In the genomic region with DNA sequence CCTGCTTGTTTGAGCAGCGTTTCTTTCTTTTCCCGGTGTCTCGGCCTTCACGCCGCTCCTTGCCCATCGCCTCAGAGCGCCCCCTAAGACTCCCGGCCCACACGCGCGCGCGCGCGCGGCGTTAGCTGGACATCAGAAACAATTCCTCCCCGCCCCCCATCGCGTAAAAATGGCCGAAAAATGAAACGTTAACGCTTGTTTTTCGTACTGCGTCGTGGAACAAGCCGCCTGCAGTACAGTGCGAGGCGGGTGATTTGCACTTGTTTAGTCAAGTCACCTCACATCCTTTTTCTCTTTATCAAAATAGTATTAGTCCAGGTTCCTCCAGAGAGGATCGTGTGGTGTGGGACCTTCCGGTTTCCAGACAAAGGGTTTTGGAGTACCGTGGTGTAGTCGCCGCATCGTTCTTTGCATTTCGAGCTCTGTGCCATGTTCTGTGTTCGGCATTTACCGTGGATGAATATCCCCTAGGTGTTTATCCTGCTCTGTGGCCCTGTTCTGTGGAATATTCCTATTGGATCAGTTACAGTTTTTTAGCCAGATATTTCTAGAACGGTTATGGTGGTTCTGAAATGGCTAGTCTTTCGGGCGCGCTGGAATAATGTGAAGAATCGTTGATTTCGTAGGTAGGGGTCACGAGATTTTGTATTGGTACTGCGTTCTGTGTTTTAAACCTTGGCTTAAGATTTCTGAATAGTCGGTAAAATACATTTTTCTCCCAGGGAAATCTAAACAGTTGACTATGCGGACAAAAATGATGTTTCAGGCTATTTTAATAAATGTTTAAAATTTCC, we compare ENCODE assay signal across 1 cellular context.
TF ChIP-seq lines count a peak whose summit lies in the region.

No MANE protein-coding gene starts in this region.

TF ChIP-seq in HepG2, 621 proteins besides CTCF, POLR2A, EP300 and RAD21 (continued from another document and continues in another):
- TF ChIP-seq GATAD1 (CRISPR knock-in tag; IDR thresholded peaks at IDR 0.05) (no peak), ZC3H4 (CRISPR knock-in tag; IDR thresholded peaks at IDR 0.05; ENCODE audit: borderline replicate concordance) (no peak), RFXAP (CRISPR knock-in tag; IDR thresholded peaks at IDR 0.05; ENCODE audit: borderline replicate concordance) (no peak), ELF3 (CRISPR knock-in tag; IDR thresholded peaks at IDR 0.05) (no peak; the same call in none of the 2 replicates), NR2F2 (IDR thresholded peaks at IDR 0.05; ENCODE audit: borderline replicate concordance, low read depth) (no peak), GATA4 (IDR thresholded peaks at IDR 0.05; ENCODE audit: borderline replicate concordance, low read depth) (no peak), FOXO1 (CRISPR knock-in tag; IDR thresholded peaks at IDR 0.05) (no peak), ZIK1 (CRISPR knock-in tag; IDR thresholded peaks at IDR 0.05; ENCODE audit: borderline replicate concordance, low read depth) (no peak), SMARCE1 (IDR thresholded peaks at IDR 0.05; ENCODE audit: borderline replicate concordance) (no peak), TOPORS (CRISPR knock-in tag; IDR thresholded peaks at IDR 0.05) (no peak), ZNF20 (CRISPR knock-in tag; IDR thresholded peaks at IDR 0.05) (no peak), ZNF274 (CRISPR knock-in tag; IDR thresholded peaks at IDR 0.05) (no peak), ATAD3A (CRISPR knock-in tag; IDR thresholded peaks at IDR 0.05) (no peak), ZBTB1 (CRISPR knock-in tag; IDR thresholded peaks at IDR 0.05; ENCODE audit: borderline replicate concordance) (no peak), ATF7-NPFF (CRISPR knock-in tag; IDR thresholded peaks at IDR 0.05; ENCODE audit: low read depth) (0 out of 2 replicates have a peak, but pooled peaks have one; percentile 10), SMAD9 (CRISPR knock-in tag; IDR thresholded peaks at IDR 0.05) (no peak), TSC22D2 (CRISPR knock-in tag; IDR thresholded peaks at IDR 0.05; ENCODE audit: borderline replicate concordance) (no peak)
- TF ChIP-seq, protein P1, sequence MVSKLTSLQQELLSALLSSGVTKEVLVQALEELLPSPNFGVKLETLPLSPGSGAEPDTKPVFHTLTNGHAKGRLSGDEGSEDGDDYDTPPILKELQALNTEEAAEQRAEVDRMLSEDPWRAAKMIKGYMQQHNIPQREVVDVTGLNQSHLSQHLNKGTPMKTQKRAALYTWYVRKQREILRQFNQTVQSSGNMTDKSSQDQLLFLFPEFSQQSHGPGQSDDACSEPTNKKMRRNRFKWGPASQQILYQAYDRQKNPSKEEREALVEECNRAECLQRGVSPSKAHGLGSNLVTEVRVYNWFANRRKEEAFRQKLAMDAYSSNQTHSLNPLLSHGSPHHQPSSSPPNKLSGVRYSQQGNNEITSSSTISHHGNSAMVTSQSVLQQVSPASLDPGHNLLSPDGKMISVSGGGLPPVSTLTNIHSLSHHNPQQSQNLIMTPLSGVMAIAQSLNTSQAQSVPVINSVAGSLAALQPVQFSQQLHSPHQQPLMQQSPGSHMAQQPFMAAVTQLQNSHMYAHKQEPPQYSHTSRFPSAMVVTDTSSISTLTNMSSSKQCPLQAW (CRISPR knock-in tag; IDR thresholded peaks at IDR 0.05): no peak
- TF ChIP-seq, protein P2, sequence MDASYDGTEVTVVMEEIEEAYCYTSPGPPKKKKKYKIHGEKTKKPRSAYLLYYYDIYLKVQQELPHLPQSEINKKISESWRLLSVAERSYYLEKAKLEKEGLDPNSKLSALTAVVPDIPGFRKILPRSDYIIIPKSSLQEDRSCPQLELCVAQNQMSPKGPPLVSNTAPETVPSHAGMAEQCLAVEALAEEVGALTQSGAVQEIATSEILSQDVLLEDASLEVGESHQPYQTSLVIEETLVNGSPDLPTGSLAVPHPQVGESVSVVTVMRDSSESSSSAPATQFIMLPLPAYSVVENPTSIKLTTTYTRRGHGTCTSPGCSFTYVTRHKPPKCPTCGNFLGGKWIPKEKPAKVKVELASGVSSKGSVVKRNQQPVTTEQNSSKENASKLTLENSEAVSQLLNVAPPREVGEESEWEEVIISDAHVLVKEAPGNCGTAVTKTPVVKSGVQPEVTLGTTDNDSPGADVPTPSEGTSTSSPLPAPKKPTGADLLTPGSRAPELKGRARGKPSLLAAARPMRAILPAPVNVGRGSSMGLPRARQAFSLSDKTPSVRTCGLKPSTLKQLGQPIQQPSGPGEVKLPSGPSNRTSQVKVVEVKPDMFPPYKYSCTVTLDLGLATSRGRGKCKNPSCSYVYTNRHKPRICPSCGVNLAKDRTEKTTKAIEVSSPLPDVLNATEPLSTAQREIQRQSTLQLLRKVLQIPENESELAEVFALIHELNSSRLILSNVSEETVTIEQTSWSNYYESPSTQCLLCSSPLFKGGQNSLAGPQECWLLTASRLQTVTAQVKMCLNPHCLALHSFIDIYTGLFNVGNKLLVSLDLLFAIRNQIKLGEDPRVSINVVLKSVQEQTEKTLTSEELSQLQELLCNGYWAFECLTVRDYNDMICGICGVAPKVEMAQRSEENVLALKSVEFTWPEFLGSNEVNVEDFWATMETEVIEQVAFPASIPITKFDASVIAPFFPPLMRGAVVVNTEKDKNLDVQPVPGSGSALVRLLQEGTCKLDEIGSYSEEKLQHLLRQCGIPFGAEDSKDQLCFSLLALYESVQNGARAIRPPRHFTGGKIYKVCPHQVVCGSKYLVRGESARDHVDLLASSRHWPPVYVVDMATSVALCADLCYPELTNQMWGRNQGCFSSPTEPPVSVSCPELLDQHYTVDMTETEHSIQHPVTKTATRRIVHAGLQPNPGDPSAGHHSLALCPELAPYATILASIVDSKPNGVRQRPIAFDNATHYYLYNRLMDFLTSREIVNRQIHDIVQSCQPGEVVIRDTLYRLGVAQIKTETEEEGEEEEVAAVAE (CRISPR knock-in tag; IDR thresholded peaks at IDR 0.05; ENCODE audit: borderline replicate concordance): no peak
- TF ChIP-seq, protein P3, sequence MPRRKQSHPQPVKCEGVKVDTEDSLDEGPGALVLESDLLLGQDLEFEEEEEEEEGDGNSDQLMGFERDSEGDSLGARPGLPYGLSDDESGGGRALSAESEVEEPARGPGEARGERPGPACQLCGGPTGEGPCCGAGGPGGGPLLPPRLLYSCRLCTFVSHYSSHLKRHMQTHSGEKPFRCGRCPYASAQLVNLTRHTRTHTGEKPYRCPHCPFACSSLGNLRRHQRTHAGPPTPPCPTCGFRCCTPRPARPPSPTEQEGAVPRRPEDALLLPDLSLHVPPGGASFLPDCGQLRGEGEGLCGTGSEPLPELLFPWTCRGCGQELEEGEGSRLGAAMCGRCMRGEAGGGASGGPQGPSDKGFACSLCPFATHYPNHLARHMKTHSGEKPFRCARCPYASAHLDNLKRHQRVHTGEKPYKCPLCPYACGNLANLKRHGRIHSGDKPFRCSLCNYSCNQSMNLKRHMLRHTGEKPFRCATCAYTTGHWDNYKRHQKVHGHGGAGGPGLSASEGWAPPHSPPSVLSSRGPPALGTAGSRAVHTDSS (CRISPR knock-in tag; conservative IDR thresholded peaks at IDR 0.05): no peak
- TF ChIP-seq, protein P4, sequence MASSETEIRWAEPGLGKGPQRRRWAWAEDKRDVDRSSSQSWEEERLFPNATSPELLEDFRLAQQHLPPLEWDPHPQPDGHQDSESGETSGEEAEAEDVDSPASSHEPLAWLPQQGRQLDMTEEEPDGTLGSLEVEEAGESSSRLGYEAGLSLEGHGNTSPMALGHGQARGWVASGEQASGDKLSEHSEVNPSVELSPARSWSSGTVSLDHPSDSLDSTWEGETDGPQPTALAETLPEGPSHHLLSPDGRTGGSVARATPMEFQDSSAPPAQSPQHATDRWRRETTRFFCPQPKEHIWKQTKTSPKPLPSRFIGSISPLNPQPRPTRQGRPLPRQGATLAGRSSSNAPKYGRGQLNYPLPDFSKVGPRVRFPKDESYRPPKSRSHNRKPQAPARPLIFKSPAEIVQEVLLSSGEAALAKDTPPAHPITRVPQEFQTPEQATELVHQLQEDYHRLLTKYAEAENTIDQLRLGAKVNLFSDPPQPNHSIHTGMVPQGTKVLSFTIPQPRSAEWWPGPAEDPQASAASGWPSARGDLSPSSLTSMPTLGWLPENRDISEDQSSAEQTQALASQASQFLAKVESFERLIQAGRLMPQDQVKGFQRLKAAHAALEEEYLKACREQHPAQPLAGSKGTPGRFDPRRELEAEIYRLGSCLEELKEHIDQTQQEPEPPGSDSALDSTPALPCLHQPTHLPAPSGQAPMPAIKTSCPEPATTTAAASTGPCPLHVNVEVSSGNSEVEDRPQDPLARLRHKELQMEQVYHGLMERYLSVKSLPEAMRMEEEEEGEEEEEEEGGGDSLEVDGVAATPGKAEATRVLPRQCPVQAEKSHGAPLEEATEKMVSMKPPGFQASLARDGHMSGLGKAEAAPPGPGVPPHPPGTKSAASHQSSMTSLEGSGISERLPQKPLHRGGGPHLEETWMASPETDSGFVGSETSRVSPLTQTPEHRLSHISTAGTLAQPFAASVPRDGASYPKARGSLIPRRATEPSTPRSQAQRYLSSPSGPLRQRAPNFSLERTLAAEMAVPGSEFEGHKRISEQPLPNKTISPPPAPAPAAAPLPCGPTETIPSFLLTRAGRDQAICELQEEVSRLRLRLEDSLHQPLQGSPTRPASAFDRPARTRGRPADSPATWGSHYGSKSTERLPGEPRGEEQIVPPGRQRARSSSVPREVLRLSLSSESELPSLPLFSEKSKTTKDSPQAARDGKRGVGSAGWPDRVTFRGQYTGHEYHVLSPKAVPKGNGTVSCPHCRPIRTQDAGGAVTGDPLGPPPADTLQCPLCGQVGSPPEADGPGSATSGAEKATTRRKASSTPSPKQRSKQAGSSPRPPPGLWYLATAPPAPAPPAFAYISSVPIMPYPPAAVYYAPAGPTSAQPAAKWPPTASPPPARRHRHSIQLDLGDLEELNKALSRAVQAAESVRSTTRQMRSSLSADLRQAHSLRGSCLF (CRISPR knock-in tag; IDR thresholded peaks at IDR 0.05; ENCODE audit: borderline replicate concordance): no peak
- TF ChIP-seq, protein P5, sequence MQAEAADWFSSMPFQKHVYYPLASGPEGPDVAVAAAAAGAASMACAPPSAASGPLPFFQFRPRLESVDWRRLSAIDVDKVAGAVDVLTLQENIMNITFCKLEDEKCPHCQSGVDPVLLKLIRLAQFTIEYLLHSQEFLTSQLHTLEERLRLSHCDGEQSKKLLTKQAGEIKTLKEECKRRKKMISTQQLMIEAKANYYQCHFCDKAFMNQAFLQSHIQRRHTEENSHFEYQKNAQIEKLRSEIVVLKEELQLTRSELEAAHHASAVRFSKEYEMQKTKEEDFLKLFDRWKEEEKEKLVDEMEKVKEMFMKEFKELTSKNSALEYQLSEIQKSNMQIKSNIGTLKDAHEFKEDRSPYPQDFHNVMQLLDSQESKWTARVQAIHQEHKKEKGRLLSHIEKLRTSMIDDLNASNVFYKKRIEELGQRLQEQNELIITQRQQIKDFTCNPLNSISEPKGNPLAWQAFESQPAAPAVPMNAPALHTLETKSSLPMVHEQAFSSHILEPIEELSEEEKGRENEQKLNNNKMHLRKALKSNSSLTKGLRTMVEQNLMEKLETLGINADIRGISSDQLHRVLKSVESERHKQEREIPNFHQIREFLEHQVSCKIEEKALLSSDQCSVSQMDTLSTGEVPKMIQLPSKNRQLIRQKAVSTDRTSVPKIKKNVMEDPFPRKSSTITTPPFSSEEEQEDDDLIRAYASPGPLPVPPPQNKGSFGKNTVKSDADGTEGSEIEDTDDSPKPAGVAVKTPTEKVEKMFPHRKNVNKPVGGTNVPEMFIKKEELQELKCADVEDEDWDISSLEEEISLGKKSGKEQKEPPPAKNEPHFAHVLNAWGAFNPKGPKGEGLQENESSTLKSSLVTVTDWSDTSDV (CRISPR knock-in tag; IDR thresholded peaks at IDR 0.05): no peak
- TF ChIP-seq, protein P6, sequence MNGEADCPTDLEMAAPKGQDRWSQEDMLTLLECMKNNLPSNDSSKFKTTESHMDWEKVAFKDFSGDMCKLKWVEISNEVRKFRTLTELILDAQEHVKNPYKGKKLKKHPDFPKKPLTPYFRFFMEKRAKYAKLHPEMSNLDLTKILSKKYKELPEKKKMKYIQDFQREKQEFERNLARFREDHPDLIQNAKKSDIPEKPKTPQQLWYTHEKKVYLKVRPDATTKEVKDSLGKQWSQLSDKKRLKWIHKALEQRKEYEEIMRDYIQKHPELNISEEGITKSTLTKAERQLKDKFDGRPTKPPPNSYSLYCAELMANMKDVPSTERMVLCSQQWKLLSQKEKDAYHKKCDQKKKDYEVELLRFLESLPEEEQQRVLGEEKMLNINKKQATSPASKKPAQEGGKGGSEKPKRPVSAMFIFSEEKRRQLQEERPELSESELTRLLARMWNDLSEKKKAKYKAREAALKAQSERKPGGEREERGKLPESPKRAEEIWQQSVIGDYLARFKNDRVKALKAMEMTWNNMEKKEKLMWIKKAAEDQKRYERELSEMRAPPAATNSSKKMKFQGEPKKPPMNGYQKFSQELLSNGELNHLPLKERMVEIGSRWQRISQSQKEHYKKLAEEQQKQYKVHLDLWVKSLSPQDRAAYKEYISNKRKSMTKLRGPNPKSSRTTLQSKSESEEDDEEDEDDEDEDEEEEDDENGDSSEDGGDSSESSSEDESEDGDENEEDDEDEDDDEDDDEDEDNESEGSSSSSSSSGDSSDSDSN (CRISPR knock-in tag; IDR thresholded peaks at IDR 0.05): peak; percentile 44
- TF ChIP-seq, protein P7, sequence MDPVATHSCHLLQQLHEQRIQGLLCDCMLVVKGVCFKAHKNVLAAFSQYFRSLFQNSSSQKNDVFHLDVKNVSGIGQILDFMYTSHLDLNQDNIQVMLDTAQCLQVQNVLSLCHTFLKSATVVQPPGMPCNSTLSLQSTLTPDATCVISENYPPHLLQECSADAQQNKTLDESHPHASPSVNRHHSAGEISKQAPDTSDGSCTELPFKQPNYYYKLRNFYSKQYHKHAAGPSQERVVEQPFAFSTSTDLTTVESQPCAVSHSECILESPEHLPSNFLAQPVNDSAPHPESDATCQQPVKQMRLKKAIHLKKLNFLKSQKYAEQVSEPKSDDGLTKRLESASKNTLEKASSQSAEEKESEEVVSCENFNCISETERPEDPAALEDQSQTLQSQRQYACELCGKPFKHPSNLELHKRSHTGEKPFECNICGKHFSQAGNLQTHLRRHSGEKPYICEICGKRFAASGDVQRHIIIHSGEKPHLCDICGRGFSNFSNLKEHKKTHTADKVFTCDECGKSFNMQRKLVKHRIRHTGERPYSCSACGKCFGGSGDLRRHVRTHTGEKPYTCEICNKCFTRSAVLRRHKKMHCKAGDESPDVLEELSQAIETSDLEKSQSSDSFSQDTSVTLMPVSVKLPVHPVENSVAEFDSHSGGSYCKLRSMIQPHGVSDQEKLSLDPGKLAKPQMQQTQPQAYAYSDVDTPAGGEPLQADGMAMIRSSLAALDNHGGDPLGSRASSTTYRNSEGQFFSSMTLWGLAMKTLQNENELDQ (CRISPR knock-in tag; IDR thresholded peaks at IDR 0.05; ENCODE audit: borderline replicate concordance): no peak
- TF ChIP-seq, protein P8, sequence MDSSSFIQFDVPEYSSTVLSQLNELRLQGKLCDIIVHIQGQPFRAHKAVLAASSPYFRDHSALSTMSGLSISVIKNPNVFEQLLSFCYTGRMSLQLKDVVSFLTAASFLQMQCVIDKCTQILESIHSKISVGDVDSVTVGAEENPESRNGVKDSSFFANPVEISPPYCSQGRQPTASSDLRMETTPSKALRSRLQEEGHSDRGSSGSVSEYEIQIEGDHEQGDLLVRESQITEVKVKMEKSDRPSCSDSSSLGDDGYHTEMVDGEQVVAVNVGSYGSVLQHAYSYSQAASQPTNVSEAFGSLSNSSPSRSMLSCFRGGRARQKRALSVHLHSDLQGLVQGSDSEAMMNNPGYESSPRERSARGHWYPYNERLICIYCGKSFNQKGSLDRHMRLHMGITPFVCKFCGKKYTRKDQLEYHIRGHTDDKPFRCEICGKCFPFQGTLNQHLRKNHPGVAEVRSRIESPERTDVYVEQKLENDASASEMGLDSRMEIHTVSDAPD (CRISPR knock-in tag; IDR thresholded peaks at IDR 0.05): no peak; the same call in 1 of the 2 replicates
- TF ChIP-seq, protein P9, sequence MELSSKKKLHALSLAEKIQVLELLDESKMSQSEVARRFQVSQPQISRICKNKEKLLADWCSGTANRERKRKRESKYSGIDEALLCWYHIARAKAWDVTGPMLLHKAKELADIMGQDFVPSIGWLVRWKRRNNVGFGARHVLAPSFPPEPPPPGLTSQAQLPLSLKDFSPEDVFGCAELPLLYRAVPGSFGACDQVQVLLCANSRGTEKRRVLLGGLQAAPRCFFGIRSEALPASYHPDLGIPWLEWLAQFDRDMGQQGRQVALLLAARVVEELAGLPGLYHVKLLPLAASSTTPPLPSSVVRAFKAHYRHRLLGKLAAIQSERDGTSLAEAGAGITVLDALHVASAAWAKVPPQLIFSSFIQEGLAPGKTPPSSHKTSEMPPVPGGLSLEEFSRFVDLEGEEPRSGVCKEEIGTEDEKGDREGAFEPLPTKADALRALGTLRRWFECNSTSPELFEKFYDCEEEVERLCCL (CRISPR knock-in tag; IDR thresholded peaks at IDR 0.05; ENCODE audit: borderline replicate concordance): no peak
